ENCODE assay signal across 8 cellular contexts in genomic region chr21:35204850-35205564, GRCh38.
DNase-seq lines count a peak whose midpoint lies in the region; ATAC-seq, FAIRE-seq and TF ChIP-seq lines count a peak whose summit lies in the region.

No MANE protein-coding gene starts in this region.

- TF ChIP-seq CTCF in HFFc6 (IDR thresholded peaks at IDR 0.05): peak; percentile 43
- TF ChIP-seq CTCF in foreskin fibroblast (IDR thresholded peaks at IDR 0.05; ENCODE audit: low read depth, low read length): peak; percentile 31
- TF ChIP-seq CTCF in pancreas (IDR thresholded peaks at IDR 0.05): no peak

- H3K4me1 Mint-ChIP-seq in HFFc6 (ENCODE audit: low read depth): peaks cover 93% of the 10 kb centered on the region
- H3K4me1 Mint-ChIP-seq in activated CD4-positive, alpha-beta memory T cell treated with anti-CD3 and anti-CD28 coated beads for 36 hours (ENCODE audit: low read depth): peaks cover 30% of the 10 kb centered on the region

- H3K27ac ChIP-seq in pancreas: peak overlapping the region in 3 of 4 donors; percentile 16 to 29 (median 21)

- no peaks in the 10 kb centered on the region for H3K9me3 ChIP-seq in pancreas

- no peaks in the 10 kb centered on the region; the same call in 1 of the 2 replicates for H3K27me3 Mint-ChIP-seq in HFFc6 (ENCODE audit: insufficient read depth)
- peaks cover 2% of the 10 kb centered on the region for H3K27me3 Mint-ChIP-seq in activated CD4-positive, alpha-beta memory T cell treated with anti-CD3 and anti-CD28 coated beads for 36 hours

- POLR2A ChIA-PET in activated CD4-positive, alpha-beta memory T cell treated with anti-CD3 and anti-CD28 coated beads for 36 hours (lab: Charles Lee): interaction anchor here (0.6 kb wide), 1 partner anchor 141 kb away, joined by 3 read pairs; no protein-coding TSS in a partner anchor

- FAIRE-seq in pancreas (lab: Jason Lieb, UNC): no peak

- intact Hi-C loops in activated CD4-positive, alpha-beta memory T cell treated with anti-CD3 and anti-CD28 coated beads for 36 hours (cut with micrococcal nuclease): loop anchor here (2.0 kb wide), 1 partner anchor 18 kb away; no protein-coding TSS in a partner anchor
- intact Hi-C loops in pancreas (cut with DNase I): no loop called here

- no peaks in the 10 kb centered on the region for H3K9me3 Mint-ChIP-seq in HFFc6
- peaks cover 3% of the 10 kb centered on the region for H3K9me3 Mint-ChIP-seq in activated CD4-positive, alpha-beta memory T cell treated with anti-CD3 and anti-CD28 coated beads for 36 hours

- peak; percentile 74 for DNase-seq in AG08395 (ENCODE audit: low spot score)
- DNase-seq in HFFc6: peak; percentile 43
- DNase-seq in activated CD4-positive, alpha-beta memory T cell treated with anti-CD3 and anti-CD28 coated beads for 36 hours: no peak
- peak; percentile 85 to 90 for DNase-seq in foreskin fibroblast
- DNase-seq in pancreas: peak; percentile 73 to 86 (median 76)
- DNase-seq in HPDE6-E6E7 (ENCODE audit: extremely low spot score): no peak

- no peaks in the 10 kb centered on the region for H3K36me3 ChIP-seq in pancreas

- peak overlapping the region; percentile 80 for H3K4me3 Mint-ChIP-seq in HFFc6
- peak overlapping the region; percentile 54 for H3K4me3 Mint-ChIP-seq in activated CD4-positive, alpha-beta memory T cell treated with anti-CD3 and anti-CD28 coated beads for 36 hours

- peaks cover 3 to 7% (median 6%) of the 10 kb centered on the region in 3 donors for H3K4me1 ChIP-seq in pancreas

- peaks cover 11% of the 10 kb centered on the region; the same call in 1 of the 2 replicates for H3K36me3 Mint-ChIP-seq in HFFc6 (ENCODE audit: low read depth)
- no peaks in the 10 kb centered on the region for H3K36me3 Mint-ChIP-seq in activated CD4-positive, alpha-beta memory T cell treated with anti-CD3 and anti-CD28 coated beads for 36 hours

- H3K27me3 ChIP-seq in pancreas: no peaks in the 10 kb centered on the region

- ATAC-seq in pancreas (peak; percentile 89 to 95 (median 92)), HG03280 (IDR thresholded peaks at IDR 0.05; ENCODE audit: unreplicated experiment) (no peak), HG03175 (IDR thresholded peaks at IDR 0.05; ENCODE audit: unreplicated experiment) (no peak)

- peak overlapping the region; percentile 99 for H3K27ac Mint-ChIP-seq in HFFc6
- peak overlapping the region; percentile 38 for H3K27ac Mint-ChIP-seq in activated CD4-positive, alpha-beta memory T cell treated with anti-CD3 and anti-CD28 coated beads for 36 hours

- H3K4me3 ChIP-seq in foreskin fibroblast (ENCODE audit: low read depth in 1 of 2, low read length in 2 of 2) (peak overlapping the region; percentile 24 to 45), pancreas (peak overlapping the region in 1 of 4 donors; percentile 27)

- 38 to 54% methylated on average over 20 of the region's 20 CpGs for WGBS in pancreas, 2 donors

- CTCF ChIA-PET in activated CD4-positive, alpha-beta memory T cell treated with anti-CD3 and anti-CD28 coated beads for 36 hours (lab: Charles Lee): interaction anchor here (0.8 to 1.5 kb wide), 3 partner anchors 10 to 195 kb away, joined by 3 read pairs; no protein-coding TSS in a partner anchor

Comparison
In these comparisons a context has a peak if more than half of its experiments do, and no peak if none do; other contexts are left out.
1. DNase-seq: peak in AG08395 (single experiment), HFFc6 (single experiment), foreskin fibroblast (2 of 2) and pancreas (6 of 6); none in activated CD4-positive, alpha-beta memory T cell treated with anti-CD3 and anti-CD28 coated beads for 36 hours (single experiment) and HPDE6-E6E7 (single experiment).
2. CTCF ChIP-seq: peak in HFFc6 (single experiment) and foreskin fibroblast (single experiment); none in pancreas (0 of 4).
3. ATAC-seq: peak in pancreas (4 of 4); none in HG03280 (single experiment) and HG03175 (single experiment).